Comparison of ENCODE assay signal across 20 cellular contexts in genomic region chr16:68370221-68370920, GRCh38. TPM values are rescaled to one million over a fixed set of nuclear protein-coding genes. Genes with fewer than 3 reads are reported as not detected.
A peak's percentile ranks its signal among the peaks of the same experiment; 100 is the strongest.
DNase-seq lines count a peak whose midpoint lies in the region; ATAC-seq and TF ChIP-seq lines count a peak whose summit lies in the region.
"Had no signal": no experiment of that assay in that cellular context is flagged by ENCODE, and none has a peak within 500 bp of the region (broad histone marks: within the 10 kb centered on the region; RNA-seq: fewer than 3 reads in every experiment).

No MANE protein-coding gene starts in this region.

- no peaks in the 10 kb centered on the region for H3K9me3 Mint-ChIP-seq in T-helper 2 cell treated with Interferon-gamma antibody and Interleukin-4, amounts not matched to agents 5 μg/mL and 100 μg/mL, for 36 hours
- H3K9me3 Mint-ChIP-seq in activated T-helper 1 cell treated with anti-CD3 and anti-CD28 coated beads, Interleukin-12 subunit alpha, Interleukin-12 subunit beta, Interleukin-2, Interleukin-4 antibody, amounts not matched to agents 30 ng/mL and 10 ng/mL and 1 ng/mL, durations not matched to agents 14 hours and 24 hours and 36 hours, result no peaks in the 10 kb centered on the region
- H3K9me3 Mint-ChIP-seq in naive thymus-derived CD8-positive, alpha-beta T cell, result no peaks in the 10 kb centered on the region

- peak overlapping the region; percentile 64 to 83 for H3K4me3 ChIP-seq in DND-41 (ENCODE audit: low read depth in 1 of 2, low read length in 2 of 2)
- H3K4me3 ChIP-seq: heart left ventricle, right atrium auricular region had no signal

- peak overlapping the region; percentile 88 for H3K9ac ChIP-seq in DND-41 (ENCODE audit: low read depth, low read length)

- no peak for TF ChIP-seq CTCF in DND-41 (IDR thresholded peaks at IDR 0.05; ENCODE audit: borderline replicate concordance, extremely low read depth, low read length, poor library complexity, severe bottlenecking)
- no peak for TF ChIP-seq CTCF in GM20000 (IDR thresholded peaks at IDR 0.05; ENCODE audit: extremely low read depth, missing control alignments)

- H2AFZ ChIP-seq in DND-41 (ENCODE audit: low read depth, low read length), result peak overlapping the region; percentile 21; the same call in 1 of the 2 replicates

- H3K9me3 ChIP-seq in DND-41 (ENCODE audit: insufficient read depth, low read length, severe bottlenecking), result no peaks in the 10 kb centered on the region
- H3K9me3 ChIP-seq: heart left ventricle, neutrophil, right atrium auricular region had no signal

- DNase-seq in T-helper 2 cell treated with Interferon-gamma antibody and Interleukin-4, amounts not matched to agents 5 μg/mL and 100 μg/mL, for 36 hours (ENCODE audit: low spot score), result no peak
- no peak for DNase-seq in T-helper 2 cell
- DNase-seq in DND-41, result peak; percentile 52
- no peak for DNase-seq in activated T-helper 1 cell treated with anti-CD3 and anti-CD28 coated beads, Interleukin-12 subunit alpha, Interleukin-12 subunit beta, Interleukin-2, Interleukin-4 antibody, amounts not matched to agents 30 ng/mL and 10 ng/mL and 1 ng/mL, durations not matched to agents 14 hours and 24 hours and 36 hours (ENCODE audit: low spot score)
- peak in 1 of 10 donors; percentile 13 for DNase-seq in naive thymus-derived CD8-positive, alpha-beta T cell
- no peak for DNase-seq in NCI-H2196 (lab: John Stamatoyannopoulos, UW; ENCODE audit: unreplicated experiment)
- DNase-seq in GM20000 (ENCODE audit: low spot score), result no peak
- DNase-seq: ACHN; COR-L47; effector CD4-positive, alpha-beta T cell; HCEC 1CT; NCI-H1930; NCI-H526 had no signal

- peaks cover 2% of the 10 kb centered on the region for H3K36me3 Mint-ChIP-seq in T-helper 2 cell treated with Interferon-gamma antibody and Interleukin-4, amounts not matched to agents 5 μg/mL and 100 μg/mL, for 36 hours (ENCODE audit: low read depth)
- H3K36me3 Mint-ChIP-seq in activated T-helper 1 cell treated with anti-CD3 and anti-CD28 coated beads, Interleukin-12 subunit alpha, Interleukin-12 subunit beta, Interleukin-2, Interleukin-4 antibody, amounts not matched to agents 30 ng/mL and 10 ng/mL and 1 ng/mL, durations not matched to agents 14 hours and 24 hours and 36 hours (ENCODE audit: low read depth), result peaks cover 4% of the 10 kb centered on the region
- no peaks in the 10 kb centered on the region for H3K36me3 Mint-ChIP-seq in naive thymus-derived CD8-positive, alpha-beta T cell

- peak overlapping the region; percentile 65 for H3K4me3 Mint-ChIP-seq in T-helper 2 cell treated with Interferon-gamma antibody and Interleukin-4, amounts not matched to agents 5 μg/mL and 100 μg/mL, for 36 hours
- peak overlapping the region; percentile 29 for H3K4me3 Mint-ChIP-seq in activated T-helper 1 cell treated with anti-CD3 and anti-CD28 coated beads, Interleukin-12 subunit alpha, Interleukin-12 subunit beta, Interleukin-2, Interleukin-4 antibody, amounts not matched to agents 30 ng/mL and 10 ng/mL and 1 ng/mL, durations not matched to agents 14 hours and 24 hours and 36 hours
- H3K4me3 Mint-ChIP-seq in naive thymus-derived CD8-positive, alpha-beta T cell, result peak overlapping the region; percentile 14 to 82 (median 65)

- H3K4me1 ChIP-seq in DND-41 (ENCODE audit: insufficient read depth, low read length), result peaks cover 84% of the 10 kb centered on the region
- H3K4me1 ChIP-seq: right atrium auricular region had no signal

- peaks cover 83% of the 10 kb centered on the region for H3K79me2 ChIP-seq in DND-41 (ENCODE audit: insufficient read depth, low read length)

- no peaks in the 10 kb centered on the region for H3K27me3 ChIP-seq in DND-41 (ENCODE audit: insufficient read depth, low read length, poor library complexity)
- H3K27me3 ChIP-seq: right atrium auricular region had no signal

- POLR2A ChIA-PET in naive thymus-derived CD8-positive, alpha-beta T cell (lab: Charles Lee), result interaction anchor here (0.7 to 3.5 kb wide), 7 partner anchors 11 to 964 kb away, joined by 3 to 24 read pairs (median 3); no protein-coding TSS in a partner anchor

- no peak overlapping the region for H3K27ac Mint-ChIP-seq in T-helper 2 cell treated with Interferon-gamma antibody and Interleukin-4, amounts not matched to agents 5 μg/mL and 100 μg/mL, for 36 hours
- H3K27ac Mint-ChIP-seq in activated T-helper 1 cell treated with anti-CD3 and anti-CD28 coated beads, Interleukin-12 subunit alpha, Interleukin-12 subunit beta, Interleukin-2, Interleukin-4 antibody, amounts not matched to agents 30 ng/mL and 10 ng/mL and 1 ng/mL, durations not matched to agents 14 hours and 24 hours and 36 hours, result no peak overlapping the region
- H3K27ac Mint-ChIP-seq in naive thymus-derived CD8-positive, alpha-beta T cell, result peak overlapping the region; percentile 24 to 88 (median 62)

- H3K4me2 ChIP-seq in DND-41 (ENCODE audit: insufficient read depth, low read length), result peak overlapping the region; percentile 98

- intact Hi-C loops in activated T-helper 1 cell treated with anti-CD3 and anti-CD28 coated beads, Interleukin-12 subunit alpha, Interleukin-12 subunit beta, Interleukin-2, Interleukin-4 antibody, amounts not matched to agents 30 ng/mL and 10 ng/mL and 1 ng/mL, durations not matched to agents 14 hours and 24 hours and 36 hours (cut with micrococcal nuclease), result no loop called here

- peak overlapping the region; percentile 98 for H3K27ac ChIP-seq in DND-41 (ENCODE audit: low read length)
- H3K27ac ChIP-seq: heart left ventricle, neutrophil, right atrium auricular region, VCaP had no signal

- H4K20me1 ChIP-seq in DND-41 (ENCODE audit: insufficient read depth, low read length), result peaks cover 43% of the 10 kb centered on the region

- peaks cover 58% of the 10 kb centered on the region for H3K27me3 Mint-ChIP-seq in T-helper 2 cell treated with Interferon-gamma antibody and Interleukin-4, amounts not matched to agents 5 μg/mL and 100 μg/mL, for 36 hours (ENCODE audit: low read depth)
- peaks cover 46% of the 10 kb centered on the region for H3K27me3 Mint-ChIP-seq in activated T-helper 1 cell treated with anti-CD3 and anti-CD28 coated beads, Interleukin-12 subunit alpha, Interleukin-12 subunit beta, Interleukin-2, Interleukin-4 antibody, amounts not matched to agents 30 ng/mL and 10 ng/mL and 1 ng/mL, durations not matched to agents 14 hours and 24 hours and 36 hours (ENCODE audit: insufficient read depth)
- peaks cover 3 to 27% (median 3%) of the 10 kb centered on the region in 5 donors for H3K27me3 Mint-ChIP-seq in naive thymus-derived CD8-positive, alpha-beta T cell

- H3K4me1 Mint-ChIP-seq in T-helper 2 cell treated with Interferon-gamma antibody and Interleukin-4, amounts not matched to agents 5 μg/mL and 100 μg/mL, for 36 hours (ENCODE audit: low read depth), result peaks cover 30% of the 10 kb centered on the region
- H3K4me1 Mint-ChIP-seq in activated T-helper 1 cell treated with anti-CD3 and anti-CD28 coated beads, Interleukin-12 subunit alpha, Interleukin-12 subunit beta, Interleukin-2, Interleukin-4 antibody, amounts not matched to agents 30 ng/mL and 10 ng/mL and 1 ng/mL, durations not matched to agents 14 hours and 24 hours and 36 hours (ENCODE audit: low read depth), result peaks cover 35% of the 10 kb centered on the region
- peaks cover 27 to 71% (median 52%) of the 10 kb centered on the region in 4 donors for H3K4me1 Mint-ChIP-seq in naive thymus-derived CD8-positive, alpha-beta T cell

- H3K36me3 ChIP-seq in DND-41 (ENCODE audit: insufficient read depth, low read length), result peaks cover 53% of the 10 kb centered on the region
- H3K36me3 ChIP-seq: heart left ventricle, neutrophil, right atrium auricular region had no signal

- peak; percentile 3; the same call in 2 of the 3 replicates for ATAC-seq in DND-41 (ENCODE audit: insufficient read depth, low read depth)
- ATAC-seq in naive thymus-derived CD8-positive, alpha-beta T cell, result peak in 1 of 2 donors; percentile 3
- ATAC-seq in GM19452 (IDR thresholded peaks at IDR 0.05; ENCODE audit: unreplicated experiment), result no peak
- ATAC-seq: heart left ventricle, Panc1, SK-N-SH treated with all-trans-retinoic acid at 6 μM for 48 hours had no signal

RNA-seq across cellular contexts. Expression of gene PRMT7, which starts 59.6 kb away (rescaled TPM):
- total RNA-seq in activated T-helper 1 cell treated with anti-CD3 and anti-CD28 coated beads, Interleukin-12 subunit alpha, Interleukin-12 subunit beta, Interleukin-2, Interleukin-4 antibody, amounts not matched to agents 30 ng/mL and 10 ng/mL and 1 ng/mL, durations not matched to agents 14 hours and 24 hours and 36 hours, result 80.6 and 85.2 TPM in 2 replicates
- 100 to 1,000 TPM; 110 to 112 TPM for total RNA-seq in naive thymus-derived CD8-positive, alpha-beta T cell
- 10 to 100 TPM; 35.7 to 49.9 (median 43.2) TPM for polyA plus RNA-seq in naive thymus-derived CD8-positive, alpha-beta T cell

RNA-seq across cellular contexts. Expression of gene SLC7A6OS, which starts 59.6 kb away (rescaled TPM):
- total RNA-seq in activated T-helper 1 cell treated with anti-CD3 and anti-CD28 coated beads, Interleukin-12 subunit alpha, Interleukin-12 subunit beta, Interleukin-2, Interleukin-4 antibody, amounts not matched to agents 30 ng/mL and 10 ng/mL and 1 ng/mL, durations not matched to agents 14 hours and 24 hours and 36 hours, result 26.5 and 27.6 TPM in 2 replicates
- 10 to 100 TPM; 46.0 to 52.0 TPM for total RNA-seq in naive thymus-derived CD8-positive, alpha-beta T cell
- 10 to 100 TPM; 18.8 to 27.5 (median 23.3) TPM for polyA plus RNA-seq in naive thymus-derived CD8-positive, alpha-beta T cell

Comparison
In these comparisons a context has a peak if more than half of its experiments do, and no peak if none do; other contexts are left out.
1. H3K27ac Mint-ChIP-seq: peak in naive thymus-derived CD8-positive, alpha-beta T cell (10 of 10); none in T-helper 2 cell treated with Interferon-gamma antibody and Interleukin-4, amounts not matched to agents 5 μg/mL and 100 μg/mL, for 36 hours (single experiment) and activated T-helper 1 cell treated with anti-CD3 and anti-CD28 coated beads, Interleukin-12 subunit alpha, Interleukin-12 subunit beta, Interleukin-2, Interleukin-4 antibody, amounts not matched to agents 30 ng/mL and 10 ng/mL and 1 ng/mL, durations not matched to agents 14 hours and 24 hours and 36 hours (single experiment).
2. Peak in every context shown above with its lines, with median percentiles within 50 percentile points of each other: H3K4me3 Mint-ChIP-seq.